ENCODE assay signal across 15 cellular contexts in genomic region chr21:37490084-37490483, GRCh38.
DNase-seq lines count a peak whose midpoint lies in the region; ATAC-seq and TF ChIP-seq lines count a peak whose summit lies in the region.
"Had no signal": no experiment of that assay in that cellular context is flagged by ENCODE, and none has a peak within 500 bp of the region (broad histone marks: within the 10 kb centered on the region; RNA-seq: fewer than 3 reads in every experiment).

No MANE protein-coding gene starts in this region.

- H3K18ac ChIP-seq in IMR-90 (ENCODE audit: low read depth, low read length) = no peak overlapping the region

- no peaks in the 10 kb centered on the region for H4K20me1 ChIP-seq in IMR-90 (ENCODE audit: insufficient read depth, low read length)

- ATAC-seq in left cardiac atrium (no peak), IMR-90 (ENCODE audit: low read depth) (no peak), Panc1 (no peak), gastrocnemius medialis (no peak)
- ATAC-seq: A549; CD8-positive, alpha-beta T cell had no signal

- H3K4me3 ChIP-seq in left ventricle myocardium inferior = no peak overlapping the region
- no peak overlapping the region for H3K4me3 ChIP-seq in IMR-90 (ENCODE audit: insufficient read depth, low read depth, low read length)
- no peak overlapping the region for H3K4me3 ChIP-seq in Panc1 (ENCODE audit: low read depth in 2 of 2, low read length in 2 of 2)
- no peak overlapping the region for H3K4me3 ChIP-seq in gastrocnemius medialis
- no peak overlapping the region for H3K4me3 ChIP-seq in uterus
- H3K4me3 ChIP-seq: A549 had no signal

- H3K56ac ChIP-seq in IMR-90 (ENCODE audit: extremely low read depth, insufficient read depth, low read length) = no peak overlapping the region

- POLR2A ChIA-PET in IMR-90 (lab: Charles Lee; ENCODE audit: unreplicated experiment) = no interaction called here
- POLR2A ChIA-PET in Panc1 (lab: Charles Lee) = no interaction called here

- H3K4me1 ChIP-seq in left ventricle myocardium inferior (peaks cover 53% of the 10 kb centered on the region), IMR-90 (ENCODE audit: control insufficient read depth, insufficient read depth, low read length) (no peaks in the 10 kb centered on the region), Panc1 (ENCODE audit: control insufficient read depth, insufficient read depth, low read length) (no peaks in the 10 kb centered on the region), gastrocnemius medialis (peaks cover 8 to 9% of the 10 kb centered on the region in 2 donors), uterus (peaks cover 0 to 8% of the 10 kb centered on the region in 2 donors)
- H3K4me1 ChIP-seq: A549, BE2C had no signal

- no peak overlapping the region for H3K9ac ChIP-seq in IMR-90 (ENCODE audit: low read depth, low read length)

- H3K4me2 ChIP-seq in IMR-90 (ENCODE audit: low read depth, low read length) = no peak overlapping the region
- H3K4me2 ChIP-seq: A549 had no signal

- no peak overlapping the region for H2BK120ac ChIP-seq in IMR-90 (ENCODE audit: low read depth, low read length)

- H3K27ac ChIP-seq in left ventricle myocardium inferior (replicated peaks) (peak overlapping the region; percentile 14), IMR-90 (ENCODE audit: insufficient read depth, low read length) (no peak overlapping the region), Panc1 (ENCODE audit: low read length) (no peak overlapping the region), gastrocnemius medialis (peak overlapping the region in 3 of 4 donors; percentile 3 to 32 (median 6)), uterus (no peak overlapping the region)
- H3K27ac ChIP-seq: A549, C4-2B had no signal

- TF ChIP-seq RAD21 in IMR-90 (IDR thresholded peaks at IDR 0.05; ENCODE audit: low read length) = no peak

- no peak overlapping the region for H2AFZ ChIP-seq in IMR-90 (replicated peaks; ENCODE audit: low read length, poor library complexity)

- no peaks in the 10 kb centered on the region for H3K9me3 ChIP-seq in left ventricle myocardium inferior (replicated peaks)
- no peaks in the 10 kb centered on the region for H3K9me3 ChIP-seq in IMR-90 (ENCODE audit: control insufficient read depth, insufficient read depth, low read length)
- H3K9me3 ChIP-seq in Panc1 (ENCODE audit: control insufficient read depth, insufficient read depth, low read depth, low read length) = no peaks in the 10 kb centered on the region
- no peaks in the 10 kb centered on the region for H3K9me3 ChIP-seq in gastrocnemius medialis
- no peaks in the 10 kb centered on the region for H3K9me3 ChIP-seq in uterus
- H3K9me3 ChIP-seq: A549, BE2C had no signal

- dilution Hi-C loops in IMR-90 (cut with HindIII; ENCODE audit: low sequenced_read_pairs, unreplicated experiment) = no loop called here

- peaks cover 24 to 57% of the 10 kb centered on the region in 2 experiments for H3K79me1 ChIP-seq in IMR-90 (ENCODE audit: low read depth in 1 of 2, low read length in 2 of 2)

- 100% methylated on average over 3 of the region's 7 CpGs; no CpG with 5 or more reads in 1 of the 2 experiments for WGBS in IMR-90 (ENCODE audit: extremely low coverage in 2 of 2, insufficient read length in 1 of 2), 2 experiments

- H3K27me3 ChIP-seq in left ventricle myocardium inferior (ENCODE audit: low read depth) (no peaks in the 10 kb centered on the region), IMR-90 (ENCODE audit: control insufficient read depth, insufficient read depth, low read length) (no peaks in the 10 kb centered on the region), Panc1 (ENCODE audit: control insufficient read depth, insufficient read depth, low read length) (no peaks in the 10 kb centered on the region), gastrocnemius medialis (no peaks in the 10 kb centered on the region), uterus (no peaks in the 10 kb centered on the region)
- H3K27me3 ChIP-seq: BE2C had no signal

- no peak overlapping the region for H2BK15ac ChIP-seq in IMR-90 (ENCODE audit: low read depth, low read length)

- no peak overlapping the region for H2BK5ac ChIP-seq in IMR-90 (ENCODE audit: low read depth, low read length, poor library complexity, severe bottlenecking)

- H3K14ac ChIP-seq in IMR-90 (replicated peaks; ENCODE audit: low read depth, low read length) = no peak overlapping the region

- in situ Hi-C loops in IMR-90 (cut with MboI; ENCODE audit: low sequenced_read_pairs) = no loop called here
- in situ Hi-C loops in Panc1 (cut with HindIII; ENCODE audit: low pct_unique_long_range_greater_than_20kb, low sequenced_read_pairs) = no loop called here
- in situ Hi-C loops in gastrocnemius medialis (cut with MboI; ENCODE audit: low sequenced_read_pairs in 4 of 4) = no loop called here

- no peak for DNase-seq in left ventricle myocardium inferior
- no peak for DNase-seq in left cardiac atrium
- no peak for DNase-seq in IMR-90
- no peak for DNase-seq in Panc1 (ENCODE audit: low read depth, low spot score)
- no peak for DNase-seq in gastrocnemius medialis
- DNase-seq in dermis blood vessel endothelial cell = no peak
- no peak for DNase-seq in uterus
- DNase-seq: BE2C; CD8-positive, alpha-beta T cell; COR-L47; DMS153; DND-41; GDM1 had no signal

- H2BK20ac ChIP-seq in IMR-90 (ENCODE audit: low read depth, low read length) = no peak overlapping the region

- H2AK9ac ChIP-seq in IMR-90 (replicated peaks; ENCODE audit: low read depth, low read length, poor library complexity) = no peak overlapping the region

- BruUV-seq in IMR-90 (replicated peaks; lab: Mats Ljungman, UMichigan) (no TSS peak), Panc1 (replicated peaks; lab: Mats Ljungman, UMichigan) (TSS peak; percentile 40)

- 0 out of 2 replicates have a peak, but pooled peaks cover 3% of the 10 kb centered on the region for H3K9me1 ChIP-seq in IMR-90 (ENCODE audit: insufficient read depth, low read length)

- intact Hi-C loops in left ventricle myocardium inferior (cut with micrococcal nuclease) = no loop called here
- intact Hi-C loops in left cardiac atrium (cut with DNase I) = no loop called here
- intact Hi-C loops in IMR-90 (cut with micrococcal nuclease) = no loop called here
- intact Hi-C loops in Panc1 (cut with micrococcal nuclease; ENCODE audit: unreplicated experiment) = no loop called here
- intact Hi-C loops in gastrocnemius medialis (cut with DNase I; ENCODE audit: low total_unique reads) = no loop called here
- intact Hi-C loops in uterus (cut with DNase I; ENCODE audit: low total_unique reads) = no loop called here

- H2AK5ac ChIP-seq in IMR-90 (ENCODE audit: low read depth, low read length) = no peak overlapping the region

- H3K23ac ChIP-seq in IMR-90 (ENCODE audit: low read depth, low read length) = no peak overlapping the region

- CTCF ChIA-PET in IMR-90 (lab: Yijun Ruan, JAX) (no interaction called here), Panc1 (lab: Charles Lee) (no interaction called here)

- no peak overlapping the region for H4K91ac ChIP-seq in IMR-90 (ENCODE audit: insufficient read depth, low read depth, low read length)

- H3K36me3 ChIP-seq in left ventricle myocardium inferior (peaks cover 38% of the 10 kb centered on the region), IMR-90 (ENCODE audit: control insufficient read depth, insufficient read depth, low read length) (peaks cover 12% of the 10 kb centered on the region), Panc1 (ENCODE audit: control insufficient read depth, insufficient read depth, low read length) (peaks cover 15% of the 10 kb centered on the region), gastrocnemius medialis (peaks cover 0 to 22% of the 10 kb centered on the region in 2 donors), uterus (no peaks in the 10 kb centered on the region)

- no peak for TF ChIP-seq POLR2A in IMR-90 (IDR thresholded peaks at IDR 0.05; ENCODE audit: low read depth, low read length)
- no peak for TF ChIP-seq POLR2A in gastrocnemius medialis (IDR thresholded peaks at IDR 0.05)
- TF ChIP-seq POLR2A in uterus (IDR thresholded peaks at IDR 0.05) = no peak

- TF ChIP-seq CTCF in left ventricle myocardium inferior (IDR thresholded peaks at IDR 0.05; ENCODE audit: borderline replicate concordance) = no peak
- TF ChIP-seq CTCF in IMR-90 (conservative IDR thresholded peaks at IDR 0.05; ENCODE audit: low read depth, low read length) = no peak
- TF ChIP-seq CTCF in Panc1 (IDR thresholded peaks at IDR 0.05) = no peak
- no peak for TF ChIP-seq CTCF in gastrocnemius medialis (IDR thresholded peaks at IDR 0.05 in 4 of 5, conservative IDR thresholded peaks at IDR 0.05 in 1 of 5)
- TF ChIP-seq CTCF in uterus (IDR thresholded peaks at IDR 0.05) = no peak

- no peak overlapping the region for H4K5ac ChIP-seq in IMR-90 (ENCODE audit: low read depth, low read length)

- no peak overlapping the region for H3K4ac ChIP-seq in IMR-90 (ENCODE audit: low read depth, low read length)

- no peak overlapping the region for H4K8ac ChIP-seq in IMR-90 (ENCODE audit: low read depth in 2 of 2, low read length in 2 of 2)

TF ChIP-seq in IMR-90, 13 proteins besides CTCF, POLR2A, EP300 and RAD21:
- TF ChIP-seq CEBPB (IDR thresholded peaks at IDR 0.05; ENCODE audit: low read depth, low read length) (peak; percentile 32; the same call in 1 of the 2 replicates), RFX5 (IDR thresholded peaks at IDR 0.05; ENCODE audit: low read depth, low read length) (no peak)

Comparison
In these comparisons a context has a peak if more than half of its experiments do, and no peak if none do; other contexts are left out.
1. H3K27ac ChIP-seq: peak in left ventricle myocardium inferior (single experiment) and gastrocnemius medialis (3 of 4); none in IMR-90 (single experiment), Panc1 (single experiment) and uterus (0 of 2).